ENCODE assay signal across 8 cellular contexts in the genomic region with DNA sequence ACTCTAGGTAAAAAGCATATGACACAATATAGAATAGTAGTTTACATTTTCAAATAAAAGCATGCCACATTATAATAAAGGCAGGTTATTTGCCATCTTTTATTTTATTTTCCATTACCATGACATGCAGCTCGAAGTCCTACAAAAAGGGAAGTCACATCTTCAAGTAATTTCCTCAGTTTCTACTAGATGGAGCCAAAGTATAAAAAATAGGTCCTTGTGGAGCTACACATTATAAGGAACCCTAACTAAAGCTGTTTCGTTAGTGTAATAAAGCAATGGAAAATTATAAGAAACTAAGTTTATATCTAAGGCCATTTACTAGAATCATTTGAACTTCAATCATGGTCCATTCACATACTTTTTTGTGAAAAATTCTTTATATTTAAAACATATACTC.
DNase-seq lines count a peak whose midpoint lies in the region; ATAC-seq and TF ChIP-seq lines count a peak whose summit lies in the region.

No MANE protein-coding gene starts in this region.

- H3K36me3 ChIP-seq in KMS-11 (ENCODE audit: insufficient read depth) = no peaks in the 10 kb centered on the region

- H3K27ac ChIP-seq in KMS-11 = no peak overlapping the region

- TF ChIP-seq CTCF in KMS-11 (conservative IDR thresholded peaks at IDR 0.05; ENCODE audit: low read depth, low read length) = peak; percentile 44; the same call in 1 of the 2 replicates

- no peaks in the 10 kb centered on the region for H3K27me3 ChIP-seq in KMS-11 (ENCODE audit: insufficient read depth, low read depth)

- no peak overlapping the region for H3K9ac ChIP-seq in KMS-11

- H3K4me2 ChIP-seq in KMS-11 = no peak overlapping the region

- H3K4me1 ChIP-seq in KMS-11 (ENCODE audit: low read depth, poor library complexity, severe bottlenecking) = peaks cover 4% of the 10 kb centered on the region

- H2AFZ ChIP-seq in KMS-11 (ENCODE audit: low read depth) = no peak overlapping the region

- in situ Hi-C loops in ACHN (cut with HindIII; ENCODE audit: low pct_ligation_motif_present, low pct_unique_long_range_greater_than_20kb, low sequenced_read_pairs) = no loop called here

- DNase-seq in ACHN = peak; percentile 35
- DNase-seq in OCI-M1 (lab: John Stamatoyannopoulos, UW) = peak; percentile 75
- DNase-seq in fibroblast of peridontal ligament (ENCODE audit: extremely low read depth) = peak; percentile 61
- DNase-seq in stimulated activated CD4-positive, alpha-beta T cell treated with anti-CD3 and anti-CD28 coated beads, Interleukin-4, amount 100 ng/mL, for 1 hour = no peak
- no peak for DNase-seq in retina
- no peak for DNase-seq in stimulated activated CD4-positive, alpha-beta T cell treated with anti-CD3 and anti-CD28 coated beads, Interleukin-4, amount 100 ng/mL, for 24 hours

- H3K4me3 ChIP-seq in KMS-11 (IDR thresholded peaks at IDR 0.05; ENCODE audit: insufficient read depth, low read depth, low read length) = no peak overlapping the region

- no peaks in the 10 kb centered on the region for H3K79me2 ChIP-seq in KMS-11 (ENCODE audit: insufficient read depth, low read depth)

- H4K20me1 ChIP-seq in KMS-11 (ENCODE audit: insufficient read depth) = no peaks in the 10 kb centered on the region

- no peak for ATAC-seq in HG02623 (IDR thresholded peaks at IDR 0.05; ENCODE audit: unreplicated experiment)

Comparison
In these comparisons a context has a peak if more than half of its experiments do, and no peak if none do; other contexts are left out.
1. DNase-seq: peak in ACHN (single experiment), OCI-M1 (single experiment) and fibroblast of peridontal ligament (single experiment); none in stimulated activated CD4-positive, alpha-beta T cell treated with anti-CD3 and anti-CD28 coated beads, Interleukin-4, amount 100 ng/mL, for 1 hour (single experiment), retina (single experiment) and stimulated activated CD4-positive, alpha-beta T cell treated with anti-CD3 and anti-CD28 coated beads, Interleukin-4, amount 100 ng/mL, for 24 hours (single experiment).